Comparison of ENCODE assay signal across 16 cellular contexts in genomic region chr6:148857817-148858390, GRCh38.
DNase-seq lines count a peak whose midpoint lies in the region; ATAC-seq and TF ChIP-seq lines count a peak whose summit lies in the region.
"Had no signal": no experiment of that assay in that cellular context is flagged by ENCODE, and none has a peak within 500 bp of the region (broad histone marks: within the 10 kb centered on the region; RNA-seq: fewer than 3 reads in every experiment).

No MANE protein-coding gene starts in this region.

- CTCF ChIA-PET in activated CD8-positive, alpha-beta T cell treated with anti-CD3 and anti-CD28 coated beads, Interleukin-2, amount 10 ng/mL, durations not matched to agents 7 days and 5 days (lab: Charles Lee): no interaction called here

- no peak for ATAC-seq in activated CD8-positive, alpha-beta T cell treated with anti-CD3 and anti-CD28 coated beads, Interleukin-2, amount 10 ng/mL, durations not matched to agents 7 days and 5 days
- ATAC-seq in HG03196 (IDR thresholded peaks at IDR 0.05; ENCODE audit: unreplicated experiment): no peak
- ATAC-seq: Panc1 had no signal

- H3K36me3 Mint-ChIP-seq in HFFc6 (ENCODE audit: low read depth): 0 out of 2 replicates have a peak, but pooled peaks cover 5% of the 10 kb centered on the region
- no peaks in the 10 kb centered on the region for H3K36me3 Mint-ChIP-seq in activated CD8-positive, alpha-beta T cell treated with anti-CD3 and anti-CD28 coated beads, Interleukin-2, amount 10 ng/mL, durations not matched to agents 7 days and 5 days (ENCODE audit: low read depth)
- H3K36me3 Mint-ChIP-seq: activated naive CD8-positive, alpha-beta T cell treated with anti-CD3 and anti-CD28 coated beads for 36 hours had no signal

- H3K27me3 Mint-ChIP-seq in HFFc6 (ENCODE audit: insufficient read depth): no peaks in the 10 kb centered on the region; the same call in none of the 2 replicates
- peaks cover 16% of the 10 kb centered on the region for H3K27me3 Mint-ChIP-seq in activated CD8-positive, alpha-beta T cell treated with anti-CD3 and anti-CD28 coated beads, Interleukin-2, amount 10 ng/mL, durations not matched to agents 7 days and 5 days (ENCODE audit: low read depth)

- H3K4me1 Mint-ChIP-seq in HFFc6 (ENCODE audit: low read depth): peaks cover 15% of the 10 kb centered on the region
- H3K4me1 Mint-ChIP-seq in activated CD8-positive, alpha-beta T cell treated with anti-CD3 and anti-CD28 coated beads, Interleukin-2, amount 10 ng/mL, durations not matched to agents 7 days and 5 days (ENCODE audit: low read depth): no peaks in the 10 kb centered on the region
- H3K4me1 Mint-ChIP-seq: activated naive CD8-positive, alpha-beta T cell treated with anti-CD3 and anti-CD28 coated beads for 36 hours had no signal

- POLR2A ChIA-PET in activated CD8-positive, alpha-beta T cell treated with anti-CD3 and anti-CD28 coated beads, Interleukin-2, amount 10 ng/mL, durations not matched to agents 7 days and 5 days (lab: Charles Lee): no interaction called here

- H3K4me3 Mint-ChIP-seq in HFFc6: no peak overlapping the region
- H3K4me3 Mint-ChIP-seq in activated CD8-positive, alpha-beta T cell treated with anti-CD3 and anti-CD28 coated beads, Interleukin-2, amount 10 ng/mL, durations not matched to agents 7 days and 5 days: no peak overlapping the region
- H3K4me3 Mint-ChIP-seq: activated naive CD8-positive, alpha-beta T cell treated with anti-CD3 and anti-CD28 coated beads for 36 hours had no signal

- H3K4me3 ChIP-seq in AG09309 (ENCODE audit: control insufficient read depth, low read depth, low read length): no peak overlapping the region
- no peak overlapping the region for H3K4me3 ChIP-seq in astrocyte of the spinal cord (ENCODE audit: low read depth, low read length)
- H3K4me3 ChIP-seq: ovary had no signal

- DNase-seq in AG09309 (ENCODE audit: low read depth) (peak; percentile 44), HFFc6 (peak; percentile 73), astrocyte of the spinal cord (ENCODE audit: low read depth, low spot score) (peak; percentile 88), kidney tubule cell (ENCODE audit: low spot score) (peak; percentile 50), NCI-H1417 (lab: John Stamatoyannopoulos, UW) (no peak), NCI-H1105 (lab: John Stamatoyannopoulos, UW) (no peak)
- no peak for DNase-seq in activated CD8-positive, alpha-beta T cell treated with anti-CD3 and anti-CD28 coated beads, Interleukin-2, amount 10 ng/mL, durations not matched to agents 7 days and 5 days
- DNase-seq: activated CD4-positive, alpha-beta T cell treated with anti-CD3 and anti-CD28 coated beads for 1 hour; activated naive CD8-positive, alpha-beta T cell treated with anti-CD3 and anti-CD28 coated beads for 36 hours; activated T-cell treated with anti-CD3 and anti-CD28 coated beads for 4 hours; NCI-H1417 treated with DMSO at 0.1 percent for 48 hours; NCI-H446 treated with DMSO at 0.1 percent for 48 hours; ovary; small intestine had no signal

- in situ Hi-C loops in astrocyte of the spinal cord (cut with HindIII; ENCODE audit: low sequenced_read_pairs): no loop called here

- no peaks in the 10 kb centered on the region for H3K9me3 Mint-ChIP-seq in HFFc6
- H3K9me3 Mint-ChIP-seq in activated CD8-positive, alpha-beta T cell treated with anti-CD3 and anti-CD28 coated beads, Interleukin-2, amount 10 ng/mL, durations not matched to agents 7 days and 5 days (ENCODE audit: insufficient read depth): no peaks in the 10 kb centered on the region

- peak overlapping the region; percentile 60; the same call in 1 of the 2 replicates for H3K27ac Mint-ChIP-seq in HFFc6
- no peak overlapping the region for H3K27ac Mint-ChIP-seq in activated CD8-positive, alpha-beta T cell treated with anti-CD3 and anti-CD28 coated beads, Interleukin-2, amount 10 ng/mL, durations not matched to agents 7 days and 5 days
- H3K27ac Mint-ChIP-seq: activated naive CD8-positive, alpha-beta T cell treated with anti-CD3 and anti-CD28 coated beads for 36 hours had no signal

- TF ChIP-seq CTCF in AG09309 (IDR thresholded peaks at IDR 0.05; ENCODE audit: control insufficient read depth, insufficient read depth, low read depth, low read length, missing control alignments) (no peak), HFFc6 (IDR thresholded peaks at IDR 0.05) (no peak), astrocyte of the spinal cord (IDR thresholded peaks at IDR 0.05; ENCODE audit: low read depth, low read length) (no peak)

Comparison
In these comparisons a context has a peak if more than half of its experiments do, and no peak if none do; other contexts are left out.
1. DNase-seq: peak in AG09309 (single experiment), HFFc6 (single experiment), astrocyte of the spinal cord (single experiment) and kidney tubule cell (single experiment); none in NCI-H1417 (0 of 3), NCI-H1105 (single experiment) and activated CD8-positive, alpha-beta T cell treated with anti-CD3 and anti-CD28 coated beads, Interleukin-2, amount 10 ng/mL, durations not matched to agents 7 days and 5 days (single experiment).